10 cellular contexts compared by ENCODE assay signal in the genomic region with DNA sequence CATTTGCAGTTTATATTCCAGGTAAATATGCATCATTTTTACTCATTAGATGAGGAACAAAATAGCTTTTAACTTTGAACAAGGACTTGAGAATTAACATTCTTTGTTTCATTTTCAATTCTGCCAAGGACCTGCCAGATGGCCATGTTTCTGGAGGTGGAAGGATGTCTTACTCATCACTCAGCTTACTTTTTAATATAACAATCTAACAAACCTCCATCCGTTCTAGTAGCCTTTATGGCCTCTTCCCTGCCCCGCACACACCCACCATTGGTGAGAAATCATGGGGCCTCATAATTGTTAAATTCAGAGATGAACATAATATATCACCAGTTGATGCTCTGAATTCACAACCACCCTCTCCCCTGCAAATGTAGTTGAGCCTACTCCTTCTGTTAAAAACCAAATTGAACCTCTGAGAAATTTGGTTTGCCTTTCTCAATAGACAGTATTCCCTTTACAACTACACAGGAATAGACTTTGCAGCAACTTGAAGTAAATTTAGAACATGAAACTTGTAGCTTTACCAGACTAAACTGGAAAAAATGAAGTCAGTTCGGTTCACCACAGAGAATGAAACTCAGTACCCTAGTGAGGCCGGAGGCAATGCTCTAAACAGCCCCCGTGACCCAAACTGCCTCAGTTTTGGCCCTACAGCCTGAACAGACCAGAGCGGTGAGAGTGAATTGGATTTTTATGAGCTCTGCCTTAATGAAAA. TPM values are rescaled to one million over a fixed set of nuclear protein-coding genes. Genes with fewer than 3 reads are reported as not detected.
DNase-seq lines count a peak whose midpoint lies in the region; ATAC-seq and TF ChIP-seq lines count a peak whose summit lies in the region.
"Had no signal": no experiment of that assay in that cellular context is flagged by ENCODE, and none has a peak within 500 bp of the region (broad histone marks: within the 10 kb centered on the region; RNA-seq: fewer than 3 reads in every experiment).

No MANE protein-coding gene starts in this region.

- no peak overlapping the region for H3K14ac ChIP-seq in mesenchymal stem cell (ENCODE audit: low read length in 2 of 2)

- H3K18ac ChIP-seq in mesenchymal stem cell (ENCODE audit: low read depth in 1 of 2, low read length in 2 of 2) = no peak overlapping the region

- no peak overlapping the region for H4K8ac ChIP-seq in mesenchymal stem cell (ENCODE audit: low read length)

- H3K36me3 Mint-ChIP-seq in activated CD4-positive, alpha-beta memory T cell treated with anti-CD3 and anti-CD28 coated beads for 36 hours = no peaks in the 10 kb centered on the region

- no peaks in the 10 kb centered on the region for H3K79me1 ChIP-seq in mesenchymal stem cell (replicated peaks; ENCODE audit: low read length, poor library complexity, severe bottlenecking)

- peak overlapping the region; percentile 69 for H3K27ac Mint-ChIP-seq in activated CD4-positive, alpha-beta memory T cell treated with anti-CD3 and anti-CD28 coated beads for 36 hours
- H3K27ac Mint-ChIP-seq: endodermal cell had no signal

- H3K4ac ChIP-seq in mesenchymal stem cell (ENCODE audit: low read depth in 1 of 2, low read length in 2 of 2) = no peak overlapping the region

- H3K4me3 ChIP-seq in AG04450 (ENCODE audit: low read depth, low read length) (no peak overlapping the region), mesenchymal stem cell (ENCODE audit: insufficient read depth in 1 of 2, low read depth in 1 of 2, low read length in 2 of 2) (no peak overlapping the region)

- peak overlapping the region; percentile 34 for H3K4me3 Mint-ChIP-seq in activated CD4-positive, alpha-beta memory T cell treated with anti-CD3 and anti-CD28 coated beads for 36 hours
- H3K4me3 Mint-ChIP-seq: endodermal cell had no signal

- H3K36me3 ChIP-seq in mesenchymal stem cell (ENCODE audit: control insufficient read depth in 1 of 2, insufficient read depth in 2 of 2, low read depth in 1 of 2, low read length in 2 of 2) = no peaks in the 10 kb centered on the region

- no peaks in the 10 kb centered on the region for H3K27me3 ChIP-seq in AG04450 (ENCODE audit: control insufficient read depth, insufficient read depth, low read length)
- H3K27me3 ChIP-seq in mesenchymal stem cell (ENCODE audit: control insufficient read depth in 1 of 2, insufficient read depth in 1 of 2, low read length in 2 of 2) = peaks cover 0 to 19% of the 10 kb centered on the region in 2 experiments

- no peak overlapping the region for H3K9ac ChIP-seq in mesenchymal stem cell (ENCODE audit: low read length)

- peak; percentile 8 for DNase-seq in AG04450 (ENCODE audit: low read depth, low spot score)
- peak; percentile 16 for DNase-seq in activated CD4-positive, alpha-beta memory T cell treated with anti-CD3 and anti-CD28 coated beads for 36 hours
- no peak for DNase-seq in NCI-H2029 (lab: John Stamatoyannopoulos, UW)
- no peak for DNase-seq in SHP77 treated with DMSO at 0.1 percent for 48 hours (lab: John Stamatoyannopoulos, UW)
- no peak for DNase-seq in GOT3 (lab: John Stamatoyannopoulos, UW)
- no peak for DNase-seq in mesenchymal stem cell
- DNase-seq: endodermal cell had no signal

- H3K4me1 Mint-ChIP-seq in activated CD4-positive, alpha-beta memory T cell treated with anti-CD3 and anti-CD28 coated beads for 36 hours (ENCODE audit: low read depth) = peaks cover 13% of the 10 kb centered on the region

- H2BK120ac ChIP-seq in mesenchymal stem cell (ENCODE audit: low read depth, low read length) = no peak overlapping the region

- no peak overlapping the region for H3K27ac ChIP-seq in AG04450 (ENCODE audit: low read depth, low read length)
- H3K27ac ChIP-seq in mesenchymal stem cell (ENCODE audit: low read length, poor library complexity, severe bottlenecking) = no peak overlapping the region

- TF ChIP-seq CTCF in AG04450 (IDR thresholded peaks at IDR 0.05; ENCODE audit: low read depth, low read length) = no peak

- POLR2A ChIA-PET in AG04450 (lab: Yijun Ruan, JAX) = no interaction called here
- POLR2A ChIA-PET in activated CD4-positive, alpha-beta memory T cell treated with anti-CD3 and anti-CD28 coated beads for 36 hours (lab: Charles Lee) = interaction anchor here (2.1 kb wide), 1 partner anchor 50 kb away, joined by 5 read pairs; a partner anchor contains a TSS

- CTCF ChIA-PET in AG04450 (lab: Charles Lee) = no interaction called here
- CTCF ChIA-PET in activated CD4-positive, alpha-beta memory T cell treated with anti-CD3 and anti-CD28 coated beads for 36 hours (lab: Charles Lee) = interaction anchor here (0.6 to 1.7 kb wide), 3 partner anchors 74 to 298 kb away, joined by 3 to 7 read pairs (median 3); no protein-coding TSS in a partner anchor

- H3K4me2 ChIP-seq in mesenchymal stem cell (ENCODE audit: low read length, poor library complexity, severe bottlenecking) = no peak overlapping the region

- H2BK15ac ChIP-seq in mesenchymal stem cell (ENCODE audit: low read depth, poor library complexity, severe bottlenecking) = no peak overlapping the region

- H3K4me1 ChIP-seq in mesenchymal stem cell (ENCODE audit: control insufficient read depth, insufficient read depth, low read depth, low read length) = no peaks in the 10 kb centered on the region

- no peak overlapping the region for H2AK5ac ChIP-seq in mesenchymal stem cell (ENCODE audit: low read length, severe bottlenecking)

- no peak overlapping the region for H4K91ac ChIP-seq in mesenchymal stem cell (ENCODE audit: low read length)

- intact Hi-C loops in activated CD4-positive, alpha-beta memory T cell treated with anti-CD3 and anti-CD28 coated beads for 36 hours (cut with micrococcal nuclease) = loop anchor here (1.0 to 5.0 kb wide), 3 partner anchors 51 to 71 kb away; a partner anchor contains a TSS

- H3K27me3 Mint-ChIP-seq in activated CD4-positive, alpha-beta memory T cell treated with anti-CD3 and anti-CD28 coated beads for 36 hours = no peaks in the 10 kb centered on the region
- H3K27me3 Mint-ChIP-seq: naive thymus-derived CD4-positive, alpha-beta T cell had no signal

- no peak overlapping the region for H2BK5ac ChIP-seq in mesenchymal stem cell (ENCODE audit: low read depth, low read length, poor library complexity, severe bottlenecking)

- H2AFZ ChIP-seq in mesenchymal stem cell (ENCODE audit: low read depth, low read length) = no peak overlapping the region

- H2BK12ac ChIP-seq in mesenchymal stem cell (ENCODE audit: low read length in 2 of 2) = no peak overlapping the region

- H3K9me3 ChIP-seq in AG04450 (ENCODE audit: control insufficient read depth, insufficient read depth, low read length) (no peaks in the 10 kb centered on the region), mesenchymal stem cell (ENCODE audit: control insufficient read depth, low read length) (no peaks in the 10 kb centered on the region)

- ATAC-seq in GM18873 (IDR thresholded peaks at IDR 0.05; ENCODE audit: low FRiP score, unreplicated experiment) (peak; percentile 87), HG02885 (IDR thresholded peaks at IDR 0.05; ENCODE audit: poor library complexity, unreplicated experiment) (peak; percentile 94)
- ATAC-seq: naive thymus-derived CD4-positive, alpha-beta T cell had no signal

- no peak overlapping the region for H3K23ac ChIP-seq in mesenchymal stem cell (ENCODE audit: low read length in 2 of 2)

- H3K9me3 Mint-ChIP-seq in activated CD4-positive, alpha-beta memory T cell treated with anti-CD3 and anti-CD28 coated beads for 36 hours = no peaks in the 10 kb centered on the region
- H3K9me3 Mint-ChIP-seq: endodermal cell had no signal

- WGBS in mesenchymal stem cell = 84% methylated on average over 6 of the region's 6 CpGs

RNA-seq across cellular contexts. Expression of a gene that starts 50.1 kb away (rescaled TPM):
- polyA plus RNA-seq in AG04450 (2011; rRNA removed) = 124 and 157 TPM in 2 replicates
- polyA minus RNA-seq in AG04450 (2011; rRNA and poly(A)+ RNA removed) = 223 and 230 TPM in 2 replicates
- 10 to 100 TPM; 63.2 to 63.3 TPM for total RNA-seq in activated CD4-positive, alpha-beta memory T cell treated with anti-CD3 and anti-CD28 coated beads for 36 hours
- 93.9 TPM for polyA plus RNA-seq in mesenchymal stem cell (2013, experiment 1 of 2)
- polyA plus RNA-seq in mesenchymal stem cell (2013, experiment 2 of 2) = 102 TPM

Comparison
In these comparisons a context has a peak if more than half of its experiments do, and no peak if none do; other contexts are left out.
1. DNase-seq: peak in AG04450 (single experiment) and activated CD4-positive, alpha-beta memory T cell treated with anti-CD3 and anti-CD28 coated beads for 36 hours (single experiment); none in NCI-H2029 (single experiment), SHP77 treated with DMSO at 0.1 percent for 48 hours (single experiment), GOT3 (single experiment) and mesenchymal stem cell (single experiment).